21 cellular contexts compared by ENCODE assay signal in genomic region chr21:41806773-41807172, GRCh38. TPM values are rescaled to one million over a fixed set of nuclear protein-coding genes. Genes with fewer than 3 reads are reported as not detected.
"Had no signal": no experiment of that assay in that cellular context is flagged by ENCODE, and none has a peak within 500 bp of the region (broad histone marks: within the 10 kb centered on the region; RNA-seq: fewer than 3 reads in every experiment).

No MANE protein-coding gene starts in this region.

- H3K9me3 ChIP-seq: colonic mucosa, thyroid gland had no signal

- H3K79me2 ChIP-seq: parathyroid adenoma had no signal

- H3K4me1 Mint-ChIP-seq: brain; stimulated activated naive B cell treated with anti-CD40 and anti-IgM and Interleukin-4, amounts not matched to agents 10 μg/mL and 1 μg/mL and 100 μg/mL, for 72 hours had no signal

- H3K27me3 Mint-ChIP-seq: activated CD4-positive, alpha-beta T cell treated with anti-CD3 and anti-CD28 coated beads, Interleukin-2, amount 10 ng/mL, durations not matched to agents 24 days and 14 days; activated T-helper 17 cell treated with anti-CD3 and anti-CD28 coated beads, Interleukin-2, amount 50 U/mL, for 72 hours; stimulated activated naive B cell treated with anti-CD40 and anti-IgM and Interleukin-4, amounts not matched to agents 10 μg/mL and 1 μg/mL and 100 μg/mL, for 72 hours had no signal

- H3K4me1 ChIP-seq: colonic mucosa, parathyroid adenoma, thyroid gland had no signal

- H3K4me3 ChIP-seq: colonic mucosa, thyroid gland had no signal

- ATAC-seq: activated T-helper 17 cell treated with anti-CD3 and anti-CD28 coated beads, Interleukin-2, amount 50 U/mL, for 72 hours; left lobe of liver; sciatic nerve; stimulated activated naive B cell treated with anti-CD40 and anti-IgM and Interleukin-4, amounts not matched to agents 10 μg/mL and 1 μg/mL and 100 μg/mL, for 72 hours had no signal

- H3K27me3 ChIP-seq: colonic mucosa, thyroid gland had no signal

- H3K27ac ChIP-seq: colonic mucosa, parathyroid adenoma, thyroid gland had no signal

- H3K4me3 Mint-ChIP-seq: activated CD4-positive, alpha-beta T cell treated with anti-CD3 and anti-CD28 coated beads, Interleukin-2, amount 10 ng/mL, durations not matched to agents 24 days and 14 days; activated T-helper 17 cell treated with anti-CD3 and anti-CD28 coated beads, Interleukin-2, amount 50 U/mL, for 72 hours; brain; stimulated activated naive B cell treated with anti-CD40 and anti-IgM and Interleukin-4, amounts not matched to agents 10 μg/mL and 1 μg/mL and 100 μg/mL, for 72 hours had no signal

- FAIRE-seq: endometrium, kidney had no signal

- H3K9me3 Mint-ChIP-seq: activated T-helper 17 cell treated with anti-CD3 and anti-CD28 coated beads, Interleukin-2, amount 50 U/mL, for 72 hours; brain had no signal

- DNase-seq: activated CD4-positive, alpha-beta T cell treated with anti-CD3 and anti-CD28 coated beads, Interleukin-2, amount 10 ng/mL, durations not matched to agents 24 days and 14 days; activated naive CD4-positive, alpha-beta T cell; activated T-cell treated with anti-CD3 and anti-CD28 coated beads for 4 hours; anterior cingulate cortex; central memory CD4-positive, alpha-beta T cell; colonic mucosa; erythroblast; foreskin melanocyte; glutamatergic neuron; hippocampal formation; kidney; stimulated activated CD4-positive, alpha-beta T cell treated with anti-CD3 and anti-CD28 coated beads, Interleukin-4, amount 100 ng/mL, for 24 hours; stimulated activated naive B cell treated with anti-CD40 and anti-IgM and Interleukin-4, amounts not matched to agents 10 μg/mL and 1 μg/mL and 100 μg/mL, for 72 hours; thyroid gland had no signal

- H3K36me3 ChIP-seq: colonic mucosa had no signal

- H2AFZ ChIP-seq: parathyroid adenoma had no signal

- H3K27ac Mint-ChIP-seq: activated CD4-positive, alpha-beta T cell treated with anti-CD3 and anti-CD28 coated beads, Interleukin-2, amount 10 ng/mL, durations not matched to agents 24 days and 14 days; activated T-helper 17 cell treated with anti-CD3 and anti-CD28 coated beads, Interleukin-2, amount 50 U/mL, for 72 hours; brain; stimulated activated naive B cell treated with anti-CD40 and anti-IgM and Interleukin-4, amounts not matched to agents 10 μg/mL and 1 μg/mL and 100 μg/mL, for 72 hours had no signal

- H3K9ac ChIP-seq: parathyroid adenoma had no signal

RNA-seq across cellular contexts. Expression of gene RIPK4, which starts 39.9 kb away (rescaled TPM):
- total RNA-seq: activated CD4-positive, alpha-beta T cell treated with anti-CD3 and anti-CD28 coated beads, Interleukin-2, amount 10 ng/mL, durations not matched to agents 24 days and 14 days; T-helper 1 cell treated with Interleukin-12 subunit alpha and Interleukin-12 subunit beta and Interleukin-4 antibody, amounts not matched to agents 30 ng/mL and 1 ng/mL, for 36 hours had no signal
